11 cellular contexts compared by ENCODE assay signal in the genomic region with DNA sequence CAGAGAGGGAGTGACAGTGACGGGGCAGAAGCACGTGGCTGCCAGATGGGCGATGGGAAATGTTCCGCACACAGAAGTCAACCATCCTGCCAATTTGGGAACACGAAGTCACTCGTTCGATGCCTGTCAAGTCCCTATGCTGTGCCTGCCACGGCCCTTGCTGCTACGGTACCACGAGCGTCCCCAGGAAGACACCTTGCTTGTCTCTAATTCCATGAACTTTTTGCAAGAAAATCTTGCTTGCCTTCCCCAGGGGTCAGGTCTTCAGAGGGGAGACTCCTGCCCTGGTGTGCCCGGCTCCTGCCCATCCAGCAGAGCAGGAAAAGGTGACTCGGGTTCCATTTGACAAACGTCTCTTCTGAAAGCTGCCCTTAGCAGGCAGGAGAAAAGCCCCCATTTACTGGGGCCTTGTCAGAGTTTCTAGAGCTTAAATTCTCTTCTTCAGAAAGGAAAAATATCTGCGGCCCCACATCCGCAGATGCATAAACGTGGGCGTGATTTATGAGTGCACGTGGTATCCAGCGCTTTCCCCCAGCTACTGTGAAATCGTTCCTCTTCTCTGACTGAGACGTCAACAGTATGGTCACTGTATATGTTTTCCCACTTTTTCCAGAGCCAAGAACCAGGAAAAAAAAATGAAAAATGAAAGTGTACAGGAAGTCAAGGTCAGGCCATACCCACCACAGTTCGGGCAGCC. TPM values are rescaled to one million over a fixed set of nuclear protein-coding genes. Genes with fewer than 3 reads are reported as not detected.
DNase-seq lines count a peak whose midpoint lies in the region; ATAC-seq lines count a peak whose summit lies in the region.
"Had no signal": no experiment of that assay in that cellular context is flagged by ENCODE, and none has a peak within 500 bp of the region (broad histone marks: within the 10 kb centered on the region; RNA-seq: fewer than 3 reads in every experiment).

No MANE protein-coding gene starts in this region.

- peak; percentile 69 for DNase-seq in activated CD4-positive, alpha-beta T cell treated with anti-CD3 and anti-CD28 coated beads for 36 hours
- no peak for DNase-seq in activated CD4-positive, alpha-beta T cell treated with anti-CD3 and anti-CD28 coated beads, Interleukin-2, amount 50 U/mL, for 1 hour
- peak; percentile 25 for DNase-seq in activated T-cell treated with anti-CD3 and anti-CD28 coated beads for 48 hours (ENCODE audit: low read depth)
- DNase-seq in lung microvascular endothelial cell (ENCODE audit: low read depth in 2 of 2): peak; percentile 37 to 49
- peak; percentile 38 to 52 for DNase-seq in stimulated activated naive CD8-positive, alpha-beta T cell treated with anti-CD3 and anti-CD28 coated beads, Interleukin-15, amount 100 ng/mL, for 72 hours
- no peak for DNase-seq in NCI-H1417 (lab: John Stamatoyannopoulos, UW)
- DNase-seq: NCI-H1092, PC-9 had no signal

- peaks cover 17% of the 10 kb centered on the region for H3K4me1 Mint-ChIP-seq in activated CD4-positive, alpha-beta T cell treated with anti-CD3 and anti-CD28 coated beads for 36 hours
- H3K4me1 Mint-ChIP-seq in stimulated activated naive CD8-positive, alpha-beta T cell treated with anti-CD3 and anti-CD28 coated beads, Interleukin-15, amount 100 ng/mL, for 72 hours: peaks cover 38% of the 10 kb centered on the region

- POLR2A ChIA-PET in activated CD4-positive, alpha-beta T cell treated with anti-CD3 and anti-CD28 coated beads for 36 hours (lab: Charles Lee): no interaction called here

- CTCF ChIA-PET in activated CD4-positive, alpha-beta T cell treated with anti-CD3 and anti-CD28 coated beads for 36 hours (lab: Charles Lee): interaction anchor here (0.6 kb wide), 2 partner anchors 32 to 1481 kb away, joined by 3 read pairs; no protein-coding TSS in a partner anchor

- no peaks in the 10 kb centered on the region for H3K36me3 Mint-ChIP-seq in activated CD4-positive, alpha-beta T cell treated with anti-CD3 and anti-CD28 coated beads for 36 hours (ENCODE audit: low read depth)
- H3K36me3 Mint-ChIP-seq: natural killer cell treated with Interleukin-12 subunit alpha and Interleukin-12 subunit beta and Interleukin-15 and Interleukin-18, amount 100 ng/mL, for 72 hours had no signal

- H3K9me3 Mint-ChIP-seq in activated CD4-positive, alpha-beta T cell treated with anti-CD3 and anti-CD28 coated beads for 36 hours (ENCODE audit: low read depth): no peaks in the 10 kb centered on the region
- no peaks in the 10 kb centered on the region for H3K9me3 Mint-ChIP-seq in stimulated activated naive CD8-positive, alpha-beta T cell treated with anti-CD3 and anti-CD28 coated beads, Interleukin-15, amount 100 ng/mL, for 72 hours
- H3K9me3 Mint-ChIP-seq: natural killer cell treated with Interleukin-12 subunit alpha and Interleukin-12 subunit beta and Interleukin-15 and Interleukin-18, amount 100 ng/mL, for 72 hours had no signal

- no peaks in the 10 kb centered on the region for H3K27me3 Mint-ChIP-seq in activated CD4-positive, alpha-beta T cell treated with anti-CD3 and anti-CD28 coated beads for 36 hours
- H3K27me3 Mint-ChIP-seq in stimulated activated naive CD8-positive, alpha-beta T cell treated with anti-CD3 and anti-CD28 coated beads, Interleukin-15, amount 100 ng/mL, for 72 hours: peaks cover 3% of the 10 kb centered on the region

- peak; percentile 75 for ATAC-seq in activated CD4-positive, alpha-beta T cell treated with anti-CD3 and anti-CD28 coated beads for 36 hours
- ATAC-seq in stimulated activated naive CD8-positive, alpha-beta T cell treated with anti-CD3 and anti-CD28 coated beads, Interleukin-15, amount 100 ng/mL, for 72 hours: peak; percentile 75
- ATAC-seq in HG03280 (IDR thresholded peaks at IDR 0.05; ENCODE audit: unreplicated experiment) (no peak), HG02938 (IDR thresholded peaks at IDR 0.05; ENCODE audit: unreplicated experiment) (no peak)

- intact Hi-C loops in activated CD4-positive, alpha-beta T cell treated with anti-CD3 and anti-CD28 coated beads for 36 hours (cut with DNase I, micrococcal nuclease): no loop called here

- peak overlapping the region; percentile 31 for H3K4me3 Mint-ChIP-seq in activated CD4-positive, alpha-beta T cell treated with anti-CD3 and anti-CD28 coated beads for 36 hours
- H3K4me3 Mint-ChIP-seq in stimulated activated naive CD8-positive, alpha-beta T cell treated with anti-CD3 and anti-CD28 coated beads, Interleukin-15, amount 100 ng/mL, for 72 hours: peak overlapping the region; percentile 49 to 77
- H3K4me3 Mint-ChIP-seq: natural killer cell treated with Interleukin-12 subunit alpha and Interleukin-12 subunit beta and Interleukin-15 and Interleukin-18, amount 100 ng/mL, for 72 hours had no signal

- peak overlapping the region; percentile 86 for H3K27ac Mint-ChIP-seq in activated CD4-positive, alpha-beta T cell treated with anti-CD3 and anti-CD28 coated beads for 36 hours
- peak overlapping the region; percentile 89 to 95 for H3K27ac Mint-ChIP-seq in stimulated activated naive CD8-positive, alpha-beta T cell treated with anti-CD3 and anti-CD28 coated beads, Interleukin-15, amount 100 ng/mL, for 72 hours
- H3K27ac Mint-ChIP-seq: natural killer cell treated with Interleukin-12 subunit alpha and Interleukin-12 subunit beta and Interleukin-15 and Interleukin-18, amount 100 ng/mL, for 72 hours had no signal

RNA-seq across cellular contexts. Expression of gene STX16, which starts 16.8 kb away (rescaled TPM):
- 100 to 1,000 TPM; 101 to 110 TPM for total RNA-seq in activated CD4-positive, alpha-beta T cell treated with anti-CD3 and anti-CD28 coated beads for 36 hours
- total RNA-seq in lung microvascular endothelial cell: 17.2 and 22.8 TPM in 2 replicates

RNA-seq across cellular contexts. Expression of gene NPEPL1, which starts 58.3 kb away (rescaled TPM):
- 10 to 100 TPM; 13.6 to 15.2 TPM for total RNA-seq in activated CD4-positive, alpha-beta T cell treated with anti-CD3 and anti-CD28 coated beads for 36 hours
- total RNA-seq in lung microvascular endothelial cell: 17.9 and 19.2 TPM in 2 replicates

Comparison
In these comparisons a context has a peak if more than half of its experiments do, and no peak if none do; other contexts are left out.
1. DNase-seq: peak in activated CD4-positive, alpha-beta T cell treated with anti-CD3 and anti-CD28 coated beads for 36 hours (single experiment), activated T-cell treated with anti-CD3 and anti-CD28 coated beads for 48 hours (single experiment), lung microvascular endothelial cell (2 of 2) and stimulated activated naive CD8-positive, alpha-beta T cell treated with anti-CD3 and anti-CD28 coated beads, Interleukin-15, amount 100 ng/mL, for 72 hours (2 of 2); none in activated CD4-positive, alpha-beta T cell treated with anti-CD3 and anti-CD28 coated beads, Interleukin-2, amount 50 U/mL, for 1 hour (single experiment) and NCI-H1417 (0 of 3).
2. ATAC-seq: peak in activated CD4-positive, alpha-beta T cell treated with anti-CD3 and anti-CD28 coated beads for 36 hours (single experiment) and stimulated activated naive CD8-positive, alpha-beta T cell treated with anti-CD3 and anti-CD28 coated beads, Interleukin-15, amount 100 ng/mL, for 72 hours (single experiment); none in HG03280 (single experiment) and HG02938 (single experiment).